Comparison of ENCODE assay signal across 9 cellular contexts in the genomic region with DNA sequence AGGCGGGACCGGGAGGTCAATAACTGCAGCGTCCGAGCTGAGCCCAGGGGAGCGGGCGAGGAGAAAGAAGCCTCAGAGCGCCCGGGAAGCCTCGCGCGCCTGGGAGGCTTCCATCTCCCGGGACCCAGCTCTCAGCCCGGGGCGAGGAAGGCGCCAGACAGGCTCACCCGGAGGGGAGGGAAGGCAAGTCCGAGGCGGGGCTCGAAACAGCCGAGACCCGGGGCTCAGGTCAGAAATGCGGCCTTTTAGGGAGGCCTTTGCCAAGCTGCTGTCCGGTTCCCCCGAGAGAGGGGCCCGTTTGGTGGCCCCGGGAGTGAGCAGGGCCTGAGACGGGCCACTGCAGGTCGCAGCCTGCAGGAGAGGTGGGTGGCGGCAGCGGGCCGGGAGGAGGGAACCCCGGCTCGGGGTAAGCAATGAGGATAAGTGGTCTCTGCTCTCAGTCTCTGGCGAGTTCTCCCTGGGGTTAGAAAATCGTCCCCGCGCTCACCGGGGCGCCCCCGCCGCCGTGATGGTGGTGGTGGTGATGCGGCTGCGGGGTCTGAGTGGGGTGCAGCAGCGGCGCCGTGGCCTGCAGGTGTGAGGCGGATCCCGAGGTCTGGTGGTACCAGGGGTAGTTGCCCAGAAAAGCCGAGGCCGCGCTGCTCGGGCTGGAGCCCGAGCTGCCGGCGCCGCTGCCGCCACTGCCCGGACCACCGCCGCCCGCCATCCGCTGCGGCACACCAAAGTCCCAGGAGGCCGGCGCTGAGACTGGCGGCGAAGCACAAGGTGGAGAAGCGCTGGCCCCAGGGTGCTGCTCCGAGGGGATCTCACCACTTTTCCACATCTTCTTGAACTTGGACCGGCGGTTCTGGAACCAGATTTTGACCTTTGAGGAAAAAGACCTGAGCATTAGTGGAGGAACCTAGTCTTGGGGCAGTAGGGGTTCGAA. TPM values are rescaled to one million over a fixed set of nuclear protein-coding genes. Genes with fewer than 3 reads are reported as not detected.
DNase-seq lines count a peak whose midpoint lies in the region; ATAC-seq and TF ChIP-seq lines count a peak whose summit lies in the region.
"Had no signal": no experiment of that assay in that cellular context is flagged by ENCODE, and none has a peak within 500 bp of the region (broad histone marks: within the 10 kb centered on the region; RNA-seq: fewer than 3 reads in every experiment).

No MANE protein-coding gene starts in this region.

- peak overlapping the region; percentile 59 to 90 (median 88) for H3K4me3 Mint-ChIP-seq in CD4-positive, CD25-positive, alpha-beta regulatory T cell
- H3K4me3 Mint-ChIP-seq in activated naive CD8-positive, alpha-beta T cell treated with anti-CD3 and anti-CD28 coated beads, Interleukin-2, amount 50 U/mL, for 24 hours = peak overlapping the region; percentile 52
- H3K4me3 Mint-ChIP-seq in naive thymus-derived CD8-positive, alpha-beta T cell = peak overlapping the region; percentile 29 to 92 (median 66)

- no peak overlapping the region for H3K4me3 ChIP-seq in CD4-positive, CD25-positive, alpha-beta regulatory T cell (ENCODE audit: low read depth, low read length)
- H3K4me3 ChIP-seq in HCT116 (replicated peaks in 1 of 2; ENCODE audit: low read depth in 1 of 2, low read length in 2 of 2) = no peak overlapping the region

- no peak for TF ChIP-seq POLR2A in HCT116 (IDR thresholded peaks at IDR 0.05; ENCODE audit: borderline replicate concordance, extremely low read depth, insufficient read depth, insufficient read length)

- no peak for ATAC-seq in CD4-positive, CD25-positive, alpha-beta regulatory T cell (ENCODE audit: low read depth in 2 of 2)
- ATAC-seq in HCT116 (no peak), GM18873 (IDR thresholded peaks at IDR 0.05; ENCODE audit: low FRiP score, unreplicated experiment) (no peak)
- no peak for ATAC-seq in activated naive CD8-positive, alpha-beta T cell treated with anti-CD3 and anti-CD28 coated beads, Interleukin-2, amount 50 U/mL, for 24 hours
- no peak for ATAC-seq in naive thymus-derived CD8-positive, alpha-beta T cell

- H3K4me2 ChIP-seq in HCT116 (ENCODE audit: low read length) = peak overlapping the region; percentile 73

- no TSS peak for BruUV-seq in HCT116 (replicated peaks; lab: Mats Ljungman, UMichigan)

- DNase-seq in CD4-positive, CD25-positive, alpha-beta regulatory T cell = peak in 1 of 3 donors; percentile 30
- no peak for DNase-seq in HCT116 (ENCODE audit: low read depth, low spot score)
- no peak for DNase-seq in activated naive CD8-positive, alpha-beta T cell treated with anti-CD3 and anti-CD28 coated beads, Interleukin-2, amount 50 U/mL, for 24 hours
- peak in 4 of 10 donors; percentile 23 to 37 (median 28) for DNase-seq in naive thymus-derived CD8-positive, alpha-beta T cell
- DNase-seq in activated effector memory CD4-positive, alpha-beta T cell treated with Interleukin-2 at 50 U/mL for 16 hours = no peak
- DNase-seq in hepatic stellate cell (ENCODE audit: low spot score) = no peak
- DNase-seq in GF-D8 (lab: John Stamatoyannopoulos, UW) = no peak
- DNase-seq: NCI-H2171 treated with DMSO at 0.1 percent for 48 hours had no signal

- no peaks in the 10 kb centered on the region for H3K36me3 ChIP-seq in CD4-positive, CD25-positive, alpha-beta regulatory T cell (ENCODE audit: control insufficient read depth, insufficient read depth, low read length)
- H3K36me3 ChIP-seq in HCT116 (ENCODE audit: control insufficient read depth in 1 of 2, insufficient read depth in 2 of 2, low read length in 2 of 2) = no peaks in the 10 kb centered on the region

- H3K27me3 ChIP-seq in CD4-positive, CD25-positive, alpha-beta regulatory T cell (ENCODE audit: control insufficient read depth, insufficient read depth, low read length) = peaks cover 50% of the 10 kb centered on the region
- H3K27me3 ChIP-seq in HCT116 (ENCODE audit: insufficient read depth, low read length) = no peaks in the 10 kb centered on the region

- H3K4me1 ChIP-seq in CD4-positive, CD25-positive, alpha-beta regulatory T cell (ENCODE audit: control insufficient read depth, insufficient read depth, low read length, poor library complexity, severe bottlenecking) = peaks cover 90% of the 10 kb centered on the region
- H3K4me1 ChIP-seq in HCT116 (ENCODE audit: control insufficient read depth in 1 of 2, insufficient read depth in 2 of 2, low read length in 2 of 2) = peaks cover 51 to 78% of the 10 kb centered on the region in 2 experiments

- peaks cover 0 to 9% (median 1%) of the 10 kb centered on the region in 7 donors for H3K9me3 Mint-ChIP-seq in CD4-positive, CD25-positive, alpha-beta regulatory T cell
- no peaks in the 10 kb centered on the region for H3K9me3 Mint-ChIP-seq in activated naive CD8-positive, alpha-beta T cell treated with anti-CD3 and anti-CD28 coated beads, Interleukin-2, amount 50 U/mL, for 24 hours
- peaks cover 0 to 8% (median 0%) of the 10 kb centered on the region in 9 donors for H3K9me3 Mint-ChIP-seq in naive thymus-derived CD8-positive, alpha-beta T cell

- CTCF ChIA-PET in HCT116 (lab: Charles Lee) = interaction anchor here (2.0 kb wide), 1 partner anchor 13 kb away, joined by 6 read pairs; no protein-coding TSS in a partner anchor

- TF ChIP-seq CTCF in HCT116 (IDR thresholded peaks at IDR 0.05 in 2 of 3, conservative IDR thresholded peaks at IDR 0.05 in 1 of 3; ENCODE audit: borderline replicate concordance in 1 of 3, insufficient read depth in 1 of 3, low read depth in 2 of 3, low read length in 2 of 3) = no peak

- peaks cover 6% of the 10 kb centered on the region for H3K36me3 Mint-ChIP-seq in CD4-positive, CD25-positive, alpha-beta regulatory T cell
- H3K36me3 Mint-ChIP-seq in activated naive CD8-positive, alpha-beta T cell treated with anti-CD3 and anti-CD28 coated beads, Interleukin-2, amount 50 U/mL, for 24 hours (ENCODE audit: low read depth) = peaks cover 1% of the 10 kb centered on the region
- H3K36me3 Mint-ChIP-seq in naive thymus-derived CD8-positive, alpha-beta T cell = peaks cover 0 to 15% (median 0%) of the 10 kb centered on the region in 3 donors

- H3K27ac Mint-ChIP-seq in CD4-positive, CD25-positive, alpha-beta regulatory T cell = peak overlapping the region in 1 of 3 donors; percentile 87
- peak overlapping the region; percentile 64 for H3K27ac Mint-ChIP-seq in activated naive CD8-positive, alpha-beta T cell treated with anti-CD3 and anti-CD28 coated beads, Interleukin-2, amount 50 U/mL, for 24 hours
- peak overlapping the region in 1 of 10 donors; percentile 62 for H3K27ac Mint-ChIP-seq in naive thymus-derived CD8-positive, alpha-beta T cell

- TF ChIP-seq RAD21 in HCT116 (IDR thresholded peaks at IDR 0.05; ENCODE audit: low read depth) = no peak

- H3K27ac ChIP-seq in CD4-positive, CD25-positive, alpha-beta regulatory T cell (ENCODE audit: insufficient read depth, low read length, poor library complexity, severe bottlenecking) = no peak overlapping the region
- H3K27ac ChIP-seq in HCT116 (ENCODE audit: low read depth, low read length) = no peak overlapping the region

- H4K20me1 ChIP-seq in HCT116 (ENCODE audit: insufficient read depth) = no peaks in the 10 kb centered on the region

- no peaks in the 10 kb centered on the region for H3K9me3 ChIP-seq in CD4-positive, CD25-positive, alpha-beta regulatory T cell (ENCODE audit: control insufficient read depth in 2 of 2, low read length in 2 of 2)
- no peaks in the 10 kb centered on the region for H3K9me3 ChIP-seq in HCT116 (ENCODE audit: control insufficient read depth in 1 of 2, insufficient read depth in 1 of 2, low read depth in 1 of 2, low read length in 2 of 2)

- POLR2A ChIA-PET in HCT116 (lab: Charles Lee) = no interaction called here
- POLR2A ChIA-PET in naive thymus-derived CD8-positive, alpha-beta T cell (lab: Charles Lee) = interaction anchor here (0.6 to 4.2 kb wide), 4 partner anchors 10 to 757 kb away, joined by 4 to 40 read pairs (median 6); no protein-coding TSS in a partner anchor

- no peaks in the 10 kb centered on the region for H3K9me2 ChIP-seq in HCT116 (ENCODE audit: insufficient read depth)

- H3K4me1 Mint-ChIP-seq in CD4-positive, CD25-positive, alpha-beta regulatory T cell = peaks cover 23 to 65% (median 41%) of the 10 kb centered on the region in 4 donors
- peaks cover 64% of the 10 kb centered on the region for H3K4me1 Mint-ChIP-seq in activated naive CD8-positive, alpha-beta T cell treated with anti-CD3 and anti-CD28 coated beads, Interleukin-2, amount 50 U/mL, for 24 hours
- H3K4me1 Mint-ChIP-seq in naive thymus-derived CD8-positive, alpha-beta T cell = peaks cover 31 to 73% (median 64%) of the 10 kb centered on the region in 4 donors

- no peak overlapping the region for H2AFZ ChIP-seq in HCT116 (ENCODE audit: low read depth, low read length, poor library complexity, severe bottlenecking)

- intact Hi-C loops in HCT116 (cut with micrococcal nuclease) = loop anchor here (5.0 kb wide), 1 partner anchor 362 kb away; no protein-coding TSS in a partner anchor

- RAD21 ChIA-PET in HCT116 (lab: Charles Lee; ENCODE audit: low non-redundant PET in 1 of 2, low total read pairs in 2 of 2, uncharacterized antibody in 2 of 2, unreplicated experiment in 2 of 2) = no interaction called here

- peak overlapping the region; percentile 53; the same call in 1 of the 2 replicates for H3K9ac ChIP-seq in HCT116 (ENCODE audit: low read length)

- H3K27me3 Mint-ChIP-seq in CD4-positive, CD25-positive, alpha-beta regulatory T cell = peaks cover 82% of the 10 kb centered on the region
- peaks cover 73% of the 10 kb centered on the region for H3K27me3 Mint-ChIP-seq in activated naive CD8-positive, alpha-beta T cell treated with anti-CD3 and anti-CD28 coated beads, Interleukin-2, amount 50 U/mL, for 24 hours
- peaks cover 33 to 86% (median 54%) of the 10 kb centered on the region in 5 donors for H3K27me3 Mint-ChIP-seq in naive thymus-derived CD8-positive, alpha-beta T cell

- H3K79me2 ChIP-seq in HCT116 (ENCODE audit: insufficient read depth, low read length) = no peaks in the 10 kb centered on the region

TF ChIP-seq in HCT116, 20 proteins besides CTCF, POLR2A, EP300 and RAD21 (continues in another document):
- TF ChIP-seq YY1 (IDR thresholded peaks at IDR 0.05; ENCODE audit: extremely low read depth, insufficient replicate concordance, low read depth, low read length) (no peak), ZNF274 (IDR thresholded peaks at IDR 0.05; ENCODE audit: low read depth, low read length) (no peak), EZH2 (IDR thresholded peaks at IDR 0.05) (no peak), SRF (IDR thresholded peaks at IDR 0.05; ENCODE audit: low read depth) (no peak), CBX3 (IDR thresholded peaks at IDR 0.05; ENCODE audit: low read depth) (no peak)

RNA-seq across cellular contexts. Expression of a gene that starts 2.4 kb away (rescaled TPM):
- 0.47 TPM for total RNA-seq in CD4-positive, CD25-positive, alpha-beta regulatory T cell
- not detected for polyA plus RNA-seq in CD4-positive, CD25-positive, alpha-beta regulatory T cell
- 3.7 TPM for total RNA-seq in HCT116 (2021; ENCODE audit: unreplicated experiment)
- polyA plus RNA-seq in HCT116 (2012) = 0.61 and 0.94 TPM in 2 replicates
- not detected for total RNA-seq in naive thymus-derived CD8-positive, alpha-beta T cell
- polyA plus RNA-seq in naive thymus-derived CD8-positive, alpha-beta T cell = not detected

RNA-seq across cellular contexts. Expression of a gene that starts 15.0 kb away (rescaled TPM):
- total RNA-seq in CD4-positive, CD25-positive, alpha-beta regulatory T cell = not detected
- not detected for polyA plus RNA-seq in CD4-positive, CD25-positive, alpha-beta regulatory T cell
- total RNA-seq in HCT116 (2021; ENCODE audit: unreplicated experiment) = 2.0 TPM
- 0.26 and 0.70 TPM in 2 replicates for polyA plus RNA-seq in HCT116 (2012)
- not detected for total RNA-seq in naive thymus-derived CD8-positive, alpha-beta T cell
- not detected for polyA plus RNA-seq in naive thymus-derived CD8-positive, alpha-beta T cell
